8 cellular contexts compared by ENCODE assay signal in the genomic region with DNA sequence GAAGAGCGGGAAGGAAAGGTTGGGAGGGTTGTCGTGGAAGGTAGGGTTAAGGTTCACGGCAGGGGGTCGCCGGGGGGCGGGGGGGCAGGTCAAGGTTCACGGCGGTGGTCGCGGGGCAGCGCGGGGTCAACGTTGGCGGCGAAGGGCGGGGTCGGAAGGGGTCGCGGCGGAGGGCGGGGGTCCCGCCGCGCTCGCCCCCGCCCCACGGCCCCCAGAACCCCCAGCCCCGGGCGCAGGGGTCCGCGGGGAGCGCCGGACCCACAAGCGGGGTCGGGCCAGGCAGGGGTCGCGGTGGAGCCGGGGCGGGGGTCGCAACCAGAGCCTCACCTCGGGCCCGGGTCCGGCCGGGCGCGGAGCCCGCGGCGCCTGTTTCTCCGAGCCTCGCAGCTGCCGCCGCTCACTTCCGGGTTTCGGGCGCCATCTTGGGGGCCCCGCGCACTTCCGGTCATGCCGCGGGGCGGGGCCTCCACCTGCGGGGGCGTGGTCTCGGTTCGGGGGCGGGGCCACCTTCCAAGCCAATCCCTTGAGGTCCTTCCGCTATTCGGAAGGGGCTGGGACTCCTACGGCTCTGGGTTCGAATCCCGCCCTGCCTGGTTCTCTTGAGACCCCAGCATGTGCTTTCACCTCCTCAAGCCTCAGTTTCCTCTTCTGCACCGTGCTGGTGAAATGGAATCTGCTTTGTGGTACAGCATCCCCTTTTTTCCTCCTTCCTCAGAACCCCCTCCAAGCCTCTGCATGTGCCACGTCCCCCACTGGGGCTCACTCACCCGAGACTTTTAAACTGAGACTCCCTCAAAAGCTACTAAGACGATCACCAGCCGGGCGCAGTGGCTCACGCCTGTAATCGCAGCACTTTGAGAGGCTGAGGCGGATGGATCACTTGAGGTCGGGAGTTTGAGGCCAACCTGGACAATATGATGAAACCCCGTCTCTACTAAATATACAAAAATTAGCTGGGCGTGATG. TPM values are rescaled to one million over a fixed set of nuclear protein-coding genes. Genes with fewer than 3 reads are reported as not detected.
DNase-seq lines count a peak whose midpoint lies in the region; ATAC-seq and TF ChIP-seq lines count a peak whose summit lies in the region.

A gene with protein sequence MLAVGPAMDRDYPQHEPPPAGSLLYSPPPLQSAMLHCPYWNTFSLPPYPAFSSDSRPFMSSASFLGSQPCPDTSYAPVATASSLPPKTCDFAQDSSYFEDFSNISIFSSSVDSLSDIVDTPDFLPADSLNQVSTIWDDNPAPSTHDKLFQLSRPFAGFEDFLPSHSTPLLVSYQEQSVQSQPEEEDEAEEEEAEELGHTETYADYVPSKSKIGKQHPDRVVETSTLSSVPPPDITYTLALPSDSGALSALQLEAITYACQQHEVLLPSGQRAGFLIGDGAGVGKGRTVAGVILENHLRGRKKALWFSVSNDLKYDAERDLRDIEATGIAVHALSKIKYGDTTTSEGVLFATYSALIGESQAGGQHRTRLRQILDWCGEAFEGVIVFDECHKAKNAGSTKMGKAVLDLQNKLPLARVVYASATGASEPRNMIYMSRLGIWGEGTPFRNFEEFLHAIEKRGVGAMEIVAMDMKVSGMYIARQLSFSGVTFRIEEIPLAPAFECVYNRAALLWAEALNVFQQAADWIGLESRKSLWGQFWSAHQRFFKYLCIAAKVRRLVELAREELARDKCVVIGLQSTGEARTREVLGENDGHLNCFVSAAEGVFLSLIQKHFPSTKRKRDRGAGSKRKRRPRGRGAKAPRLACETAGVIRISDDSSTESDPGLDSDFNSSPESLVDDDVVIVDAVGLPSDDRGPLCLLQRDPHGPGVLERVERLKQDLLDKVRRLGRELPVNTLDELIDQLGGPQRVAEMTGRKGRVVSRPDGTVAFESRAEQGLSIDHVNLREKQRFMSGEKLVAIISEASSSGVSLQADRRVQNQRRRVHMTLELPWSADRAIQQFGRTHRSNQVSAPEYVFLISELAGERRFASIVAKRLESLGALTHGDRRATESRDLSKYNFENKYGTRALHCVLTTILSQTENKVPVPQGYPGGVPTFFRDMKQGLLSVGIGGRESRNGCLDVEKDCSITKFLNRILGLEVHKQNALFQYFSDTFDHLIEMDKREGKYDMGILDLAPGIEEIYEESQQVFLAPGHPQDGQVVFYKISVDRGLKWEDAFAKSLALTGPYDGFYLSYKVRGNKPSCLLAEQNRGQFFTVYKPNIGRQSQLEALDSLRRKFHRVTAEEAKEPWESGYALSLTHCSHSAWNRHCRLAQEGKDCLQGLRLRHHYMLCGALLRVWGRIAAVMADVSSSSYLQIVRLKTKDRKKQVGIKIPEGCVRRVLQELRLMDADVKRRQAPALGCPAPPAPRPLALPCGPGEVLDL (N-terminal part only) (minus strand): TSS at position 424 of the 965 bp plus-strand sequence. CDS start 19,992 bp downstream, outside the sequence.

- ATAC-seq in GM21360 (IDR thresholded peaks at IDR 0.05; ENCODE audit: unreplicated experiment): peak; percentile 56
- peak; percentile 6 for ATAC-seq in foreskin keratinocyte

- H3K27me3 ChIP-seq in BLaER1 (no peaks in the 10 kb centered on the region), foreskin keratinocyte (no peaks in the 10 kb centered on the region), neuron (ENCODE audit: insufficient read depth, low read length) (no peaks in the 10 kb centered on the region)

- TF ChIP-seq CTCF in foreskin keratinocyte (conservative IDR thresholded peaks at IDR 0.05): no peak

- no peaks in the 10 kb centered on the region for H3K9me3 ChIP-seq in BLaER1
- peaks cover 9% of the 10 kb centered on the region for H3K9me3 ChIP-seq in neuron (ENCODE audit: low read length)

- peaks cover 40% of the 10 kb centered on the region for H4K20me1 ChIP-seq in BLaER1

- peak within 1 kb of the TSS; percentile 95 for H3K4me2 ChIP-seq in BLaER1

- H3K36me3 ChIP-seq in BLaER1 (peaks cover 6% of the 10 kb centered on the region; the same call in 1 of the 2 replicates), neuron (ENCODE audit: insufficient read depth, low read length) (no peaks in the 10 kb centered on the region)

- DNase-seq in M059J (ENCODE audit: low read depth) (peak; percentile 76), SK-N-DZ (ENCODE audit: low spot score) (peak; percentile 83), foreskin keratinocyte (peak in 1 of 2 donors; percentile 62), stromal cell of bone marrow (ENCODE audit: low read depth) (peak; percentile 58)
- peak; percentile 80 to 93 (median 90) for DNase-seq in activated naive CD4-positive, alpha-beta T cell (lab: John Stamatoyannopoulos, UW)

- peak within 1 kb of the TSS; percentile 41 for H2AFZ ChIP-seq in neuron (ENCODE audit: low read depth, low read length)

- peaks cover 56% of the 10 kb centered on the region for H3K4me1 ChIP-seq in BLaER1
- H3K4me1 ChIP-seq in foreskin keratinocyte: peaks cover 20% of the 10 kb centered on the region
- peaks cover 18% of the 10 kb centered on the region for H3K4me1 ChIP-seq in neuron (ENCODE audit: insufficient read depth, low read length)

- H3K4me3 ChIP-seq in BLaER1 (peak within 1 kb of the TSS; percentile 83), neuron (ENCODE audit: low read length) (peak within 1 kb of the TSS; percentile 98)

- H3K27ac ChIP-seq in BLaER1 (peak within 1 kb of the TSS; percentile 88), foreskin keratinocyte (peak within 1 kb of the TSS; percentile 46)

- H3K9ac ChIP-seq in BLaER1: peak within 1 kb of the TSS; percentile 88

RNA-seq across cellular contexts. Expression of the gene that starts here (rescaled TPM):
- 9.3 and 17.4 TPM in 2 replicates for total RNA-seq in M059J (2014; rRNA removed; shearing (Covaris generic))
- polyA plus RNA-seq in SK-N-DZ (2014; cell fraction: cytosol; rRNA removed): 13.2 and 16.1 TPM in 2 replicates
- 48.3 and 48.4 TPM in 2 replicates for polyA plus RNA-seq in SK-N-DZ (2014; cell fraction: nucleus; rRNA removed)
- 31.9 and 32.2 TPM in 2 replicates for total RNA-seq in foreskin keratinocyte
- 18.2 and 18.3 TPM in 2 replicates for polyA plus RNA-seq in foreskin keratinocyte
